Comparison of ENCODE assay signal across 1 cellular context in genomic region chr20:38748097-38748862, GRCh38.
TF ChIP-seq lines count a peak whose summit lies in the region.

ACTR5 (plus strand) TSS chr20:38748460; CDS start chr20:38748479, 19 bp downstream.

TF ChIP-seq in HepG2, 621 proteins besides CTCF, POLR2A, EP300 and RAD21 (continued from another document and continues in another):
- TF ChIP-seq BCLAF1 (IDR thresholded peaks at IDR 0.05) (no peak), PHF21A (CRISPR knock-in tag; IDR thresholded peaks at IDR 0.05) (peak; percentile 53; the same call in 1 of the 2 replicates), TRIM22 (IDR thresholded peaks at IDR 0.05) (no peak), TCF7L2 (IDR thresholded peaks at IDR 0.05; ENCODE audit: low read depth, low read length) (no peak), PITX1 (CRISPR knock-in tag; IDR thresholded peaks at IDR 0.05) (peak; percentile 47), ZFP36L1 (CRISPR knock-in tag; IDR thresholded peaks at IDR 0.05) (no peak; the same call in 1 of the 2 replicates), ZC3H13 (CRISPR knock-in tag; IDR thresholded peaks at IDR 0.05) (no peak), ZNF713 (CRISPR knock-in tag; IDR thresholded peaks at IDR 0.05) (peak; percentile 100), ZNF367 (CRISPR knock-in tag; IDR thresholded peaks at IDR 0.05; ENCODE audit: borderline replicate concordance) (peak; percentile 79; the same call in 1 of the 2 replicates), ARNTL (CRISPR knock-in tag; IDR thresholded peaks at IDR 0.05) (peak; percentile 81), FOXK1 (CRISPR knock-in tag; IDR thresholded peaks at IDR 0.05; ENCODE audit: borderline replicate concordance, low read depth) (peak; percentile 91; the same call in 1 of the 2 replicates), ZNF550 (CRISPR knock-in tag; IDR thresholded peaks at IDR 0.05; ENCODE audit: borderline replicate concordance) (peak; percentile 99), AHR (CRISPR knock-in tag; IDR thresholded peaks at IDR 0.05) (peak; percentile 94), DPF2 (CRISPR knock-in tag; IDR thresholded peaks at IDR 0.05; ENCODE audit: borderline replicate concordance, low read depth) (no peak), ZNF788 (CRISPR knock-in tag; IDR thresholded peaks at IDR 0.05; ENCODE audit: borderline replicate concordance) (no peak), MEIS2 (CRISPR knock-in tag; IDR thresholded peaks at IDR 0.05) (peak; percentile 97), ZBTB10 (CRISPR knock-in tag; IDR thresholded peaks at IDR 0.05; ENCODE audit: borderline replicate concordance) (peak; percentile 79), ZNF510 (CRISPR knock-in tag; IDR thresholded peaks at IDR 0.05; ENCODE audit: low read depth) (peak; percentile 82), SMYD3 (CRISPR knock-in tag; IDR thresholded peaks at IDR 0.05) (peak; percentile 85; the same call in 1 of the 2 replicates), YEATS4 (CRISPR knock-in tag; IDR thresholded peaks at IDR 0.05; ENCODE audit: borderline replicate concordance) (peak; percentile 98), ZNF800 (CRISPR knock-in tag; IDR thresholded peaks at IDR 0.05) (peak; percentile 75; the same call in 1 of the 2 replicates), ZNF598 (CRISPR knock-in tag; IDR thresholded peaks at IDR 0.05; ENCODE audit: borderline replicate concordance) (peak; percentile 96), ARID4A (CRISPR knock-in tag; IDR thresholded peaks at IDR 0.05; ENCODE audit: borderline replicate concordance) (peak; percentile 99), GLI4 (CRISPR knock-in tag; IDR thresholded peaks at IDR 0.05; ENCODE audit: borderline replicate concordance) (peak; percentile 84; the same call in 1 of the 2 replicates), ASH2L (IDR thresholded peaks at IDR 0.05; ENCODE audit: insufficient read length, low read depth, low read length) (peak; percentile 97), SMARCC2 (IDR thresholded peaks at IDR 0.05) (no peak), DBP (CRISPR knock-in tag; IDR thresholded peaks at IDR 0.05; ENCODE audit: not compliant biosample characterization) (peak; percentile 97), HES4 (CRISPR knock-in tag; IDR thresholded peaks at IDR 0.05; ENCODE audit: borderline replicate concordance) (peak; percentile 99), RORA (CRISPR knock-in tag; IDR thresholded peaks at IDR 0.05) (no peak), ZNF703 (CRISPR knock-in tag; IDR thresholded peaks at IDR 0.05; ENCODE audit: borderline replicate concordance) (no peak; the same call in 1 of the 2 replicates)
- TF ChIP-seq, protein P1, sequence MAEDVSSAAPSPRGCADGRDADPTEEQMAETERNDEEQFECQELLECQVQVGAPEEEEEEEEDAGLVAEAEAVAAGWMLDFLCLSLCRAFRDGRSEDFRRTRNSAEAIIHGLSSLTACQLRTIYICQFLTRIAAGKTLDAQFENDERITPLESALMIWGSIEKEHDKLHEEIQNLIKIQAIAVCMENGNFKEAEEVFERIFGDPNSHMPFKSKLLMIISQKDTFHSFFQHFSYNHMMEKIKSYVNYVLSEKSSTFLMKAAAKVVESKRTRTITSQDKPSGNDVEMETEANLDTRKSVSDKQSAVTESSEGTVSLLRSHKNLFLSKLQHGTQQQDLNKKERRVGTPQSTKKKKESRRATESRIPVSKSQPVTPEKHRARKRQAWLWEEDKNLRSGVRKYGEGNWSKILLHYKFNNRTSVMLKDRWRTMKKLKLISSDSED (CRISPR knock-in tag; IDR thresholded peaks at IDR 0.05), result 0 out of 2 replicates have a peak, but pooled peaks have one; percentile 96
- TF ChIP-seq, protein P2, sequence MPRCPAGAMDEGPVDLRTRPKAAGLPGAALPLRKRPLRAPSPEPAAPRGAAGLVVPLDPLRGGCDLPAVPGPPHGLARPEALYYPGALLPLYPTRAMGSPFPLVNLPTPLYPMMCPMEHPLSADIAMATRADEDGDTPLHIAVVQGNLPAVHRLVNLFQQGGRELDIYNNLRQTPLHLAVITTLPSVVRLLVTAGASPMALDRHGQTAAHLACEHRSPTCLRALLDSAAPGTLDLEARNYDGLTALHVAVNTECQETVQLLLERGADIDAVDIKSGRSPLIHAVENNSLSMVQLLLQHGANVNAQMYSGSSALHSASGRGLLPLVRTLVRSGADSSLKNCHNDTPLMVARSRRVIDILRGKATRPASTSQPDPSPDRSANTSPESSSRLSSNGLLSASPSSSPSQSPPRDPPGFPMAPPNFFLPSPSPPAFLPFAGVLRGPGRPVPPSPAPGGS (CRISPR knock-in tag; IDR thresholded peaks at IDR 0.05), result peak; percentile 96
- TF ChIP-seq, protein P3, sequence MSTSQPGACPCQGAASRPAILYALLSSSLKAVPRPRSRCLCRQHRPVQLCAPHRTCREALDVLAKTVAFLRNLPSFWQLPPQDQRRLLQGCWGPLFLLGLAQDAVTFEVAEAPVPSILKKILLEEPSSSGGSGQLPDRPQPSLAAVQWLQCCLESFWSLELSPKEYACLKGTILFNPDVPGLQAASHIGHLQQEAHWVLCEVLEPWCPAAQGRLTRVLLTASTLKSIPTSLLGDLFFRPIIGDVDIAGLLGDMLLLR (CRISPR knock-in tag; IDR thresholded peaks at IDR 0.05), result peak; percentile 100
- TF ChIP-seq, protein P4, sequence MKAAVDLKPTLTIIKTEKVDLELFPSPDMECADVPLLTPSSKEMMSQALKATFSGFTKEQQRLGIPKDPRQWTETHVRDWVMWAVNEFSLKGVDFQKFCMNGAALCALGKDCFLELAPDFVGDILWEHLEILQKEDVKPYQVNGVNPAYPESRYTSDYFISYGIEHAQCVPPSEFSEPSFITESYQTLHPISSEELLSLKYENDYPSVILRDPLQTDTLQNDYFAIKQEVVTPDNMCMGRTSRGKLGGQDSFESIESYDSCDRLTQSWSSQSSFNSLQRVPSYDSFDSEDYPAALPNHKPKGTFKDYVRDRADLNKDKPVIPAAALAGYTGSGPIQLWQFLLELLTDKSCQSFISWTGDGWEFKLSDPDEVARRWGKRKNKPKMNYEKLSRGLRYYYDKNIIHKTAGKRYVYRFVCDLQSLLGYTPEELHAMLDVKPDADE (CRISPR knock-in tag; IDR thresholded peaks at IDR 0.05), result no peak
- TF ChIP-seq, protein P5, sequence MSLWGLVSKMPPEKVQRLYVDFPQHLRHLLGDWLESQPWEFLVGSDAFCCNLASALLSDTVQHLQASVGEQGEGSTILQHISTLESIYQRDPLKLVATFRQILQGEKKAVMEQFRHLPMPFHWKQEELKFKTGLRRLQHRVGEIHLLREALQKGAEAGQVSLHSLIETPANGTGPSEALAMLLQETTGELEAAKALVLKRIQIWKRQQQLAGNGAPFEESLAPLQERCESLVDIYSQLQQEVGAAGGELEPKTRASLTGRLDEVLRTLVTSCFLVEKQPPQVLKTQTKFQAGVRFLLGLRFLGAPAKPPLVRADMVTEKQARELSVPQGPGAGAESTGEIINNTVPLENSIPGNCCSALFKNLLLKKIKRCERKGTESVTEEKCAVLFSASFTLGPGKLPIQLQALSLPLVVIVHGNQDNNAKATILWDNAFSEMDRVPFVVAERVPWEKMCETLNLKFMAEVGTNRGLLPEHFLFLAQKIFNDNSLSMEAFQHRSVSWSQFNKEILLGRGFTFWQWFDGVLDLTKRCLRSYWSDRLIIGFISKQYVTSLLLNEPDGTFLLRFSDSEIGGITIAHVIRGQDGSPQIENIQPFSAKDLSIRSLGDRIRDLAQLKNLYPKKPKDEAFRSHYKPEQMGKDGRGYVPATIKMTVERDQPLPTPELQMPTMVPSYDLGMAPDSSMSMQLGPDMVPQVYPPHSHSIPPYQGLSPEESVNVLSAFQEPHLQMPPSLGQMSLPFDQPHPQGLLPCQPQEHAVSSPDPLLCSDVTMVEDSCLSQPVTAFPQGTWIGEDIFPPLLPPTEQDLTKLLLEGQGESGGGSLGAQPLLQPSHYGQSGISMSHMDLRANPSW (CRISPR knock-in tag; IDR thresholded peaks at IDR 0.05; ENCODE audit: borderline replicate concordance), result no peak; the same call in 1 of the 2 replicates
